Comparison of ENCODE assay signal across 8 cellular contexts in the genomic region with DNA sequence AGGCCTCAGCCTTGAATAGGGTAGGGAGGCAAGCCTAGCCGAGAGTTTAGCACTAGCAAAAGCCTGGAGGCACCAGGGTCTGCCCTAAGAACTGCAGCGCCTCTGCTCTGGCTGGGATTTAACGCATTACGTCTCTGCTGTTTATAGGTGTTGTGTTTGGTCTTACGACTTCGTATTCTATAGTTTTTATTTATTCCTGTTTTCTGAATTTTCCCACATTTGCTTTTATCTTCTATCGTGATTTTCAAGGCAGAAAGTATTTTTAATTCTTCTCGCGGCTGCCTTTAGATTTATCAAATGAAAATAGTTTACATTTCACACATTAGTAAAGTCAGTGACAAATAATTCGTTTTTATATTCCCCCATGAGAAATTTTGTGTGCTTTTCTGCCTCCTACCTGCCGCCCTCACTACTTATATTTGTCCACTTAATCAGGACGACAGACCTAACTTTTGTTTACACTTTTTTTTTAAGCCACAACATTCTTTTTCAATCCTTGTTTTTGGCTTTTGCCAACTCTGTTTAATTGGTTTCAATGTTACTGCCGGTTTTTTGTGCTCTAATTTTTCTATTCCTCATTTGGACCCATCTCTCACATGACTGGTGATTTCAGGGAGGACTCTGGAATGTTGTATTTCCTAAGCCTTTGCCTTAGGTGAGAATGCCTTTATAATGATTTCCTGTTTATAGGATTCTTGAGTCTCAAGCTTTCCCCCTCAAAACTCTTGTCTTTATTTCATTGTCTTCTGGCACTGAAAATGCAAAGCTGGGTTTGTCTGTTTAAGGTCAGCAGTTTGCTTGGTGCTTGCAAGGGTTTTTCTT. TPM values are rescaled to one million over a fixed set of nuclear protein-coding genes. Genes with fewer than 3 reads are reported as not detected.
DNase-seq lines count a peak whose midpoint lies in the region; ATAC-seq, FAIRE-seq and TF ChIP-seq lines count a peak whose summit lies in the region.

No MANE protein-coding gene starts in this region.

- DNase-seq in NCI-H1105 treated with DMSO at 0.1 percent for 48 hours (lab: John Stamatoyannopoulos, UW) = peak; percentile 16
- no peak for DNase-seq in NCI-H1105 (lab: John Stamatoyannopoulos, UW)
- DNase-seq in SK-N-MC (ENCODE audit: low read depth, low spot score) = peak; percentile 50
- peak; percentile 19 for DNase-seq in fibroblast of mammary gland (ENCODE audit: low read depth)
- no peak for DNase-seq in sigmoid colon
- no peak for DNase-seq in frontal cortex (ENCODE audit: low spot score in 2 of 2)
- DNase-seq in NCI-H146 treated with DMSO at 0.1 percent for 48 hours (lab: John Stamatoyannopoulos, UW; ENCODE audit: unreplicated experiment) = no peak

- peaks cover 0 to 26% (median 21%) of the 10 kb centered on the region in 4 donors for H3K4me1 ChIP-seq in sigmoid colon

- no peak for ATAC-seq in GM21786 (IDR thresholded peaks at IDR 0.05; ENCODE audit: unreplicated experiment)

- H3K36me3 ChIP-seq in SK-N-MC (ENCODE audit: insufficient read depth, low read length) = no peaks in the 10 kb centered on the region
- H3K36me3 ChIP-seq in sigmoid colon = no peaks in the 10 kb centered on the region

- no peak for TF ChIP-seq EP300 in sigmoid colon (IDR thresholded peaks at IDR 0.05)

- H3K9ac ChIP-seq in SK-N-MC (ENCODE audit: insufficient read length) = peak overlapping the region; percentile 86

- FAIRE-seq in frontal cortex (lab: Jason Lieb, UNC) = no peak

- H3K4me3 ChIP-seq in SK-N-MC (peak overlapping the region; percentile 89), fibroblast of mammary gland (ENCODE audit: control insufficient read depth, low read depth, low read length) (peak overlapping the region; percentile 77), sigmoid colon (peak overlapping the region; percentile 65 to 94 (median 88))

- intact Hi-C loops in sigmoid colon (cut with DNase I) = loop anchor here (5.0 kb wide), 2 partner anchors 33 to 127 kb away; a partner anchor contains a TSS

- peak overlapping the region; percentile 48 for H3K27ac ChIP-seq in SK-N-MC
- peak overlapping the region; percentile 74 to 81 (median 78) for H3K27ac ChIP-seq in sigmoid colon

- H3K9me3 ChIP-seq in SK-N-MC (ENCODE audit: low read depth, low read length) = no peaks in the 10 kb centered on the region
- H3K9me3 ChIP-seq in sigmoid colon = no peaks in the 10 kb centered on the region

- TF ChIP-seq POLR2A in sigmoid colon (IDR thresholded peaks at IDR 0.05) = no peak

- TF ChIP-seq CTCF in fibroblast of mammary gland (conservative IDR thresholded peaks at IDR 0.05; ENCODE audit: control insufficient read depth, insufficient read depth, low read depth, low read length) = no peak
- TF ChIP-seq CTCF in sigmoid colon (IDR thresholded peaks at IDR 0.05) = no peak

- 12 to 25% methylated on average over 13 of the region's 13 CpGs for WGBS in sigmoid colon, 2 donors

- peaks cover 0 to 10% (median 0%) of the 10 kb centered on the region in 3 donors for H3K27me3 ChIP-seq in sigmoid colon

RNA-seq across cellular contexts. Expression of a gene that starts 1.3 kb away (rescaled TPM):
- 1 to 10 TPM; 5.4 to 9.4 (median 8.4) TPM for total RNA-seq in sigmoid colon
- 10 to 100 TPM in 1 of 3 donors, 1 to 10 TPM in 2; 2.4 to 10.5 (median 2.5) TPM for polyA plus RNA-seq in sigmoid colon
- total RNA-seq in frontal cortex = 13.9 TPM

RNA-seq across cellular contexts. Expression of a gene that starts 15.0 kb away (rescaled TPM):
- total RNA-seq in sigmoid colon = 10 to 100 TPM in 2 of 4 donors, 1 to 10 TPM in 2; 9.1 to 12.5 (median 10.3) TPM
- 10 to 100 TPM in 2 of 3 donors, 1 to 10 TPM in 1; 7.2 to 14.4 (median 11.3) TPM for polyA plus RNA-seq in sigmoid colon
- 24.9 TPM for total RNA-seq in frontal cortex

RNA-seq across cellular contexts. Expression of a gene that starts 15.0 kb away (rescaled TPM):
- total RNA-seq in sigmoid colon (1 to 10 TPM; 6.3 to 9.4 (median 7.5) TPM), frontal cortex (2.0 TPM)
- 1 to 10 TPM; 3.0 to 5.0 (median 3.0) TPM for polyA plus RNA-seq in sigmoid colon

RNA-seq across cellular contexts. Expression of a gene that starts 29.8 kb away (rescaled TPM):
- total RNA-seq in sigmoid colon (10 to 100 TPM; 56.0 to 86.1 (median 73.6) TPM), frontal cortex (20.8 TPM)
- polyA plus RNA-seq in sigmoid colon = 10 to 100 TPM; 16.8 to 74.3 (median 19.9) TPM

RNA-seq across cellular contexts. Expression of a gene that starts 34.6 kb away (rescaled TPM):
- 10 to 100 TPM; 17.1 to 31.7 (median 22.6) TPM for total RNA-seq in sigmoid colon
- 10 to 100 TPM; 47.4 to 92.5 (median 47.9) TPM for polyA plus RNA-seq in sigmoid colon
- total RNA-seq in frontal cortex = 47.3 TPM

Comparison
In these comparisons a context has a peak if more than half of its experiments do, and no peak if none do; other contexts are left out.
1. DNase-seq: peak in NCI-H1105 treated with DMSO at 0.1 percent for 48 hours (single experiment), SK-N-MC (single experiment) and fibroblast of mammary gland (single experiment); none in NCI-H1105 (single experiment), sigmoid colon (single experiment), frontal cortex (0 of 2) and NCI-H146 treated with DMSO at 0.1 percent for 48 hours (single experiment).
2. Peak in every context shown above with its lines, with median percentiles within 50 percentile points of each other: H3K4me3 ChIP-seq.